8 cellular contexts compared by ENCODE assay signal in genomic region chr16:1989826-1990335, GRCh38. TPM values are rescaled to one million over a fixed set of nuclear protein-coding genes. Genes with fewer than 3 reads are reported as not detected.
DNase-seq lines count a peak whose midpoint lies in the region; ATAC-seq and TF ChIP-seq lines count a peak whose summit lies in the region.

Gene SYNGR3 (plus strand): TSS chr16:1989970. CDS start chr16:1990103, 133 bp downstream.

- peaks cover 15% of the 10 kb centered on the region for H3K27me3 Mint-ChIP-seq in activated CD4-positive, alpha-beta T cell treated with anti-CD3 and anti-CD28 coated beads for 36 hours

- peaks cover 15% of the 10 kb centered on the region for H3K36me3 Mint-ChIP-seq in activated CD4-positive, alpha-beta T cell treated with anti-CD3 and anti-CD28 coated beads for 36 hours (ENCODE audit: low read depth)

- H3K4me3 ChIP-seq in RWPE2 (ENCODE audit: severe bottlenecking) (peak within 1 kb of the TSS; percentile 48), fibroblast of villous mesenchyme (ENCODE audit: low read depth, low read length) (peak within 1 kb of the TSS; percentile 46), stomach (peak within 1 kb of the TSS; percentile 19 to 38 (median 32))

- peaks cover 22% of the 10 kb centered on the region for H3K4me1 Mint-ChIP-seq in activated CD4-positive, alpha-beta T cell treated with anti-CD3 and anti-CD28 coated beads for 36 hours

- peaks cover 5% of the 10 kb centered on the region for H3K27me3 ChIP-seq in RWPE2 (ENCODE audit: insufficient read depth, poor library complexity, severe bottlenecking)
- H3K27me3 ChIP-seq in stomach: peaks cover 7 to 53% (median 35%) of the 10 kb centered on the region in 3 donors

- peak within 1 kb of the TSS; percentile 56 for H3K4me3 Mint-ChIP-seq in activated CD4-positive, alpha-beta T cell treated with anti-CD3 and anti-CD28 coated beads for 36 hours

- CTCF ChIA-PET in activated CD4-positive, alpha-beta T cell treated with anti-CD3 and anti-CD28 coated beads for 36 hours (lab: Charles Lee): interaction anchor here (1.5 kb wide), 1 partner anchor 151 kb away, joined by 6 read pairs; no protein-coding TSS in a partner anchor

- peak; percentile 47 for DNase-seq in activated CD4-positive, alpha-beta T cell treated with anti-CD3 and anti-CD28 coated beads for 36 hours
- DNase-seq in activated CD4-positive, alpha-beta T cell treated with anti-CD3 and anti-CD28 coated beads for 48 hours: no peak
- DNase-seq in RWPE2 (ENCODE audit: low spot score) (no peak), fibroblast of villous mesenchyme (ENCODE audit: low read depth) (no peak), stomach (no peak), NCI-H1048 (lab: John Stamatoyannopoulos, UW) (no peak), HT-29 (ENCODE audit: low spot score) (no peak)

- TF ChIP-seq CTCF in RWPE2 (IDR thresholded peaks at IDR 0.05; ENCODE audit: poor library complexity, severe bottlenecking): no peak
- TF ChIP-seq CTCF in fibroblast of villous mesenchyme (IDR thresholded peaks at IDR 0.05; ENCODE audit: insufficient read depth, low read depth, low read length): no peak
- TF ChIP-seq CTCF in stomach (IDR thresholded peaks at IDR 0.05): no peak

- H3K9me3 Mint-ChIP-seq in activated CD4-positive, alpha-beta T cell treated with anti-CD3 and anti-CD28 coated beads for 36 hours (ENCODE audit: low read depth): no peaks in the 10 kb centered on the region

- peaks cover 8% of the 10 kb centered on the region for H3K4me1 ChIP-seq in RWPE2 (ENCODE audit: insufficient read depth, poor library complexity, severe bottlenecking)
- H3K4me1 ChIP-seq in stomach: peaks cover 33 to 56% (median 54%) of the 10 kb centered on the region in 4 donors

- no peak for ATAC-seq in activated CD4-positive, alpha-beta T cell treated with anti-CD3 and anti-CD28 coated beads for 36 hours
- no peak for ATAC-seq in RWPE2 (ENCODE audit: low read depth)
- ATAC-seq in HG03469 (IDR thresholded peaks at IDR 0.05; ENCODE audit: unreplicated experiment): no peak

- H3K27ac Mint-ChIP-seq in activated CD4-positive, alpha-beta T cell treated with anti-CD3 and anti-CD28 coated beads for 36 hours: no peak within 1 kb of the TSS

- H3K36me3 ChIP-seq in RWPE2 (ENCODE audit: low read depth) (peaks cover 19% of the 10 kb centered on the region), stomach (peaks cover 14 to 23% (median 21%) of the 10 kb centered on the region in 4 donors)

- POLR2A ChIA-PET in activated CD4-positive, alpha-beta T cell treated with anti-CD3 and anti-CD28 coated beads for 36 hours (lab: Charles Lee): interaction anchor here (2.0 kb wide), 1 partner anchor 25 kb away, joined by 13 read pairs; the partner anchor contains the start of gene RPS2

- WGBS in stomach, 5 donors: 0 to 5% (median 1%) methylated on average over 2 to 63 of the region's 66 CpGs

- TF ChIP-seq EP300 in stomach (IDR thresholded peaks at IDR 0.05): no peak

- no peak within 1 kb of the TSS for H3K27ac ChIP-seq in RWPE2 (ENCODE audit: poor library complexity, severe bottlenecking)
- peak within 1 kb of the TSS in 3 of 5 donors; percentile 23 to 71 (median 44) for H3K27ac ChIP-seq in stomach

- H3K9me3 ChIP-seq in RWPE2 (ENCODE audit: severe bottlenecking): no peaks in the 10 kb centered on the region
- H3K9me3 ChIP-seq in stomach: no peaks in the 10 kb centered on the region

- intact Hi-C loops in activated CD4-positive, alpha-beta T cell treated with anti-CD3 and anti-CD28 coated beads for 36 hours (cut with DNase I, micrococcal nuclease): loop anchor here (2.0 to 10.0 kb wide), 4 partner anchors 17 to 525 kb away; partner anchors contain the start of genes ATP6V0C (in 1 of the 2), CRAMP1 (in 1 of the 2), EME2 (in 1 of the 2) and IFT140 (in 1 of the 2)
- intact Hi-C loops in stomach (cut with DNase I; ENCODE audit: low total_unique reads): no loop called here

- no peak for TF ChIP-seq POLR2A in stomach (IDR thresholded peaks at IDR 0.05)

RNA-seq across cellular contexts. Expression of gene SYNGR3, which starts in this region (rescaled TPM):
- total RNA-seq in activated CD4-positive, alpha-beta T cell treated with anti-CD3 and anti-CD28 coated beads for 36 hours: 1 to 10 TPM; 4.8 to 5.9 TPM
- total RNA-seq in fibroblast of villous mesenchyme (1.6 and 2.6 TPM in 2 replicates), stomach (1 to 10 TPM in 1 of 5 donors, not detected in 4; 1.7 TPM)
- 1 to 10 TPM in 1 of 3 donors, not detected in 2; 1.3 TPM for polyA plus RNA-seq in stomach
- total RNA-seq in HT-29 (2014; rRNA removed; shearing (Covaris generic)): 1.9 and 2.3 TPM in 2 replicates
